ENCODE assay signal across 7 cellular contexts in the genomic region with DNA sequence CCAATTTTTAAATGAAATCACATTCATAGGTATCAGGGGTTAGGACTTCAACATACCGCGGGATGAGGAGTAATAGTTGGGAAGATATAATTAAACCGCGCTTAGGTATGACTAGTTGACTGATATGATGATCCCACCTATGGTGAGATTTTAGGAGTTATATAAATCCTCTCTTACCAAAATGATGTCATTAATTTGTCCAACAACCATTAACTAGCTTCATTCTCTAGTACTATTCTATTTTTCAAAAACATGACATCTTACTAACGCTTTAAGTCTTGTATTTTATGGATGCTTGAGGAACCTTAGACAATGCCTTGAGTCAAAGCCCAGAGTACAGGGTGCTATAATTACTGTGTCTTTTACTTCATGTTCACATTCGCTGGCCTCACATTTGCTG.
"Had no signal": no experiment of that assay in that cellular context is flagged by ENCODE, and none has a peak within 500 bp of the region (broad histone marks: within the 10 kb centered on the region; RNA-seq: fewer than 3 reads in every experiment).

No MANE protein-coding gene starts in this region.

- FAIRE-seq: HTR-8/SVneo, K562 had no signal

- DNase-seq: IMR-90, KBM-7, KG1 had no signal

- H3K9ac ChIP-seq: KMS-11 had no signal

- ATAC-seq: K562 had no signal

- H3K4me2 ChIP-seq: KMS-11 had no signal

- H3K27ac ChIP-seq: HL-60, KMS-11 had no signal

- H3K4me3 ChIP-seq: K562 had no signal
